9 cellular contexts compared by ENCODE assay signal in the genomic region with DNA sequence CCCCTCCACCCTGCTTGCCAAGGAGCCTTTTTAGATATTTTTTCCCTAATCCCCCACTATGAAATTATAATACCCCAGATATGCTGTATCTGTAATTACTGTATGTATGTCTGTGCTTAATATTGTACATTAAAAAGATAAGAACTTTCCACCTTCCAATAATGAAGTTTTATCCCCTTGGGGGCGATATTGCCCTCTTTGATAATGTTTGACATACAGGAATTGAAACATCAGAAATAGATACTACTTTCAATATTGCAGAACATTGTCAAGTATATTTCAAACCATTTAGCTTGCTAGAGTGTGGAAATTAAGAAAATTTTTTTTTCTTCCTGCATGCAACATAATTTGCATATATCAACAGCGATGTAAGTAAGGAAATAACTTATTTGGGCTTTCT. TPM values are rescaled to one million over a fixed set of nuclear protein-coding genes. Genes with fewer than 3 reads are reported as not detected.
DNase-seq lines count a peak whose midpoint lies in the region; ATAC-seq, FAIRE-seq and TF ChIP-seq lines count a peak whose summit lies in the region.
"Had no signal": no experiment of that assay in that cellular context is flagged by ENCODE, and none has a peak within 500 bp of the region (broad histone marks: within the 10 kb centered on the region; RNA-seq: fewer than 3 reads in every experiment).

No MANE protein-coding gene starts in this region.

- POLR2A ChIA-PET in GM10248 (lab: Yijun Ruan, JAX): no interaction called here

- FAIRE-seq in frontal cortex (lab: Jason Lieb, UNC) (no peak), GM12892 (lab: Jason Lieb, UNC) (no peak)

- no peak for TF ChIP-seq POLR2A in GM12892 (IDR thresholded peaks at IDR 0.05; ENCODE audit: low read depth, low read length)

- CTCF ChIA-PET in GM10248 (lab: Yijun Ruan, JAX): interaction anchor here (0.9 to 2.2 kb wide), 4 partner anchors 16 to 225 kb away, joined by 3 to 9 read pairs (median 3); partner anchors contain the start of gene NPY1R

- ATAC-seq in HG02642 (IDR thresholded peaks at IDR 0.05; ENCODE audit: poor library complexity, unreplicated experiment) (peak; percentile 45), GM19455 (IDR thresholded peaks at IDR 0.05; ENCODE audit: unreplicated experiment) (no peak)

- peak; percentile 11 for TF ChIP-seq CTCF in GM10248 (IDR thresholded peaks at IDR 0.05; ENCODE audit: control extremely low read depth, extremely low read depth, low read depth, missing control alignments)

- DNase-seq in GM10248 (ENCODE audit: extremely low spot score) (no peak), RPMI8226 (peak; percentile 16), iris pigment epithelial cell (ENCODE audit: low read depth) (peak; percentile 41), frontal cortex (ENCODE audit: low spot score in 2 of 2) (no peak), GM12892 (ENCODE audit: insufficient read length) (no peak), DMS79 (lab: John Stamatoyannopoulos, UW) (no peak)
- DNase-seq: activated effector memory CD4-positive, alpha-beta T cell treated with Interleukin-2 at 50 U/mL for 16 hours had no signal

RNA-seq across cellular contexts. Expression of gene NAF1, which starts 58.9 kb away (rescaled TPM):
- total RNA-seq in frontal cortex: 11.4 TPM
- polyA plus RNA-seq in GM12892 (2012; ENCODE audit: missing spikeins): 11.4 TPM

Comparison
In these comparisons a context has a peak if more than half of its experiments do, and no peak if none do; other contexts are left out.
1. DNase-seq: peak in RPMI8226 (single experiment) and iris pigment epithelial cell (single experiment); none in GM10248 (single experiment), frontal cortex (0 of 2), GM12892 (single experiment) and DMS79 (single experiment).